In genomic region chr11:15839061-15839460, GRCh38 we compare ENCODE assay signal across 12 cellular contexts.
A peak's percentile ranks its signal among the peaks of the same experiment; 100 is the strongest.
DNase-seq lines count a peak whose midpoint lies in the region; ATAC-seq and TF ChIP-seq lines count a peak whose summit lies in the region.
"Had no signal": no experiment of that assay in that cellular context is flagged by ENCODE, and none has a peak within 500 bp of the region (broad histone marks: within the 10 kb centered on the region; RNA-seq: fewer than 3 reads in every experiment).

No MANE protein-coding gene starts in this region.

- no peak overlapping the region for H3K4ac ChIP-seq in mesendoderm (ENCODE audit: low read depth, low read length)

- WGBS in esophagus muscularis mucosa = 84% methylated on average over 3 of the region's 3 CpGs
- no CpG with 5 or more reads among the region's 3 CpGs for WGBS in mesendoderm (ENCODE audit: extremely low coverage, insufficient coverage, low lambda C conversion rate)
- 29% methylated on average over 3 of the region's 3 CpGs for whole genome bisulfite sequencing in smooth muscle cell (ENCODE audit: low lambda C conversion rate)

- H3K4me2 ChIP-seq in mesendoderm (ENCODE audit: low read length) = no peak overlapping the region
- H3K4me2 ChIP-seq in smooth muscle cell = peak overlapping the region; percentile 41

- H3K27ac ChIP-seq in esophagus muscularis mucosa (replicated peaks in 1 of 4) = no peak overlapping the region
- no peak overlapping the region for H3K27ac ChIP-seq in mesendoderm (ENCODE audit: low read depth, low read length)
- H3K27ac ChIP-seq in smooth muscle cell (ENCODE audit: low read depth) = peak overlapping the region; percentile 62
- no peak overlapping the region for H3K27ac ChIP-seq in tibial artery
- H3K27ac ChIP-seq: GM23248 had no signal

- no peak overlapping the region for H3K18ac ChIP-seq in mesendoderm (ENCODE audit: low read length)

- H2BK15ac ChIP-seq in mesendoderm (replicated peaks; ENCODE audit: low read depth) = no peak overlapping the region

- H3K4me3 ChIP-seq in esophagus muscularis mucosa (no peak overlapping the region), mesendoderm (ENCODE audit: low read length) (no peak overlapping the region), smooth muscle cell (no peak overlapping the region), tibial artery (no peak overlapping the region)
- H3K4me3 ChIP-seq: GM23248 had no signal

- no peaks in the 10 kb centered on the region for H3F3A ChIP-seq in smooth muscle cell (ENCODE audit: low read depth)

- no peak for ATAC-seq in HG03460 (IDR thresholded peaks at IDR 0.05; ENCODE audit: unreplicated experiment)
- ATAC-seq: HCT116 had no signal

- intact Hi-C loops in esophagus muscularis mucosa (cut with DNase I) (no loop called here), tibial artery (cut with DNase I; ENCODE audit: low total_unique reads) (no loop called here)

- H3K36me3 ChIP-seq in esophagus muscularis mucosa (no peaks in the 10 kb centered on the region), mesendoderm (ENCODE audit: control insufficient read depth, insufficient read depth, low read length) (no peaks in the 10 kb centered on the region), smooth muscle cell (ENCODE audit: low read depth) (no peaks in the 10 kb centered on the region), tibial artery (no peaks in the 10 kb centered on the region)

- no peak for TF ChIP-seq POLR2A in esophagus muscularis mucosa (IDR thresholded peaks at IDR 0.05; ENCODE audit: low read depth)

- no peak overlapping the region for H4K5ac ChIP-seq in mesendoderm (ENCODE audit: low read length)

- no peak overlapping the region for H3K56ac ChIP-seq in mesendoderm (ENCODE audit: low read length)

- no peaks in the 10 kb centered on the region for H3K79me2 ChIP-seq in mesendoderm (ENCODE audit: control insufficient read depth, insufficient read depth, low read length)
- no peaks in the 10 kb centered on the region for H3K79me2 ChIP-seq in smooth muscle cell (ENCODE audit: low read depth)

- no peak overlapping the region for H2BK5ac ChIP-seq in mesendoderm (ENCODE audit: low read length)

- H2AK5ac ChIP-seq in mesendoderm (ENCODE audit: low read length) = no peak overlapping the region

- H2BK120ac ChIP-seq in mesendoderm (ENCODE audit: low read depth, low read length) = no peak overlapping the region

- H3K9me3 ChIP-seq in esophagus muscularis mucosa = no peaks in the 10 kb centered on the region
- no peaks in the 10 kb centered on the region for H3K9me3 ChIP-seq in smooth muscle cell (replicated peaks; ENCODE audit: low read depth)
- no peaks in the 10 kb centered on the region for H3K9me3 ChIP-seq in tibial artery

- H3K9ac ChIP-seq in mesendoderm (ENCODE audit: low read length) = no peak overlapping the region
- no peak overlapping the region for H3K9ac ChIP-seq in smooth muscle cell (ENCODE audit: low read depth)
- H3K9ac ChIP-seq: GM23248 had no signal

- TF ChIP-seq EP300 in esophagus muscularis mucosa (IDR thresholded peaks at IDR 0.05) = no peak

- no peak overlapping the region for H2AFZ ChIP-seq in smooth muscle cell (ENCODE audit: low read depth)
- H2AFZ ChIP-seq: GM23248 had no signal

- H3K23ac ChIP-seq in mesendoderm (ENCODE audit: low read length) = no peak overlapping the region

- H3K27me3 ChIP-seq in esophagus muscularis mucosa = no peaks in the 10 kb centered on the region
- H3K27me3 ChIP-seq in mesendoderm (ENCODE audit: insufficient read depth, low read length, poor library complexity) = no peaks in the 10 kb centered on the region
- no peaks in the 10 kb centered on the region for H3K27me3 ChIP-seq in smooth muscle cell (ENCODE audit: low read depth)
- H3K27me3 ChIP-seq in tibial artery = no peaks in the 10 kb centered on the region

- H3K79me1 ChIP-seq in mesendoderm (ENCODE audit: low read length) = no peaks in the 10 kb centered on the region

- DNase-seq in SK-N-DZ (ENCODE audit: low spot score) = peak; percentile 58
- DNase-seq in esophagus muscularis mucosa (ENCODE audit: extremely low spot score) = peak; percentile 80
- peak; percentile 58 for DNase-seq in mesendoderm
- DNase-seq in smooth muscle cell (lab: John Stamatoyannopoulos, UW; ENCODE audit: unreplicated experiment) = no peak
- no peak for DNase-seq in NCI-H1930 (lab: John Stamatoyannopoulos, UW)
- DNase-seq in tibial artery = no peak
- DNase-seq: C1 segment of cervical spinal cord; CD4-positive, alpha-beta T cell; DMS79; GM23248 had no signal

- TF ChIP-seq CTCF in esophagus muscularis mucosa (IDR thresholded peaks at IDR 0.05) = no peak
- no peak for TF ChIP-seq CTCF in smooth muscle cell (IDR thresholded peaks at IDR 0.05; ENCODE audit: borderline replicate concordance, insufficient read depth, poor library complexity, severe bottlenecking)
- no peak for TF ChIP-seq CTCF in tibial artery (IDR thresholded peaks at IDR 0.05)

- no peaks in the 10 kb centered on the region for H4K20me1 ChIP-seq in smooth muscle cell (ENCODE audit: low read depth)

- H3K4me1 ChIP-seq in esophagus muscularis mucosa = peaks cover 0 to 9% (median 9%) of the 10 kb centered on the region in 4 donors
- peaks cover 2% of the 10 kb centered on the region for H3K4me1 ChIP-seq in mesendoderm (ENCODE audit: control insufficient read depth, low read depth, low read length)
- peaks cover 41% of the 10 kb centered on the region for H3K4me1 ChIP-seq in smooth muscle cell (ENCODE audit: low read depth)
- no peaks in the 10 kb centered on the region for H3K4me1 ChIP-seq in tibial artery

- no peak overlapping the region for H4K8ac ChIP-seq in mesendoderm (ENCODE audit: low read depth, low read length)

Comparison
In these comparisons a context has a peak if more than half of its experiments do, and no peak if none do; other contexts are left out.
1. DNase-seq: peak in SK-N-DZ (single experiment), esophagus muscularis mucosa (single experiment) and mesendoderm (single experiment); none in smooth muscle cell (single experiment), NCI-H1930 (0 of 2) and tibial artery (0 of 2).